Comparison of ENCODE assay signal across 23 cellular contexts in genomic region chr1:28537457-28538199, GRCh38. TPM values are rescaled to one million over a fixed set of nuclear protein-coding genes. Genes with fewer than 3 reads are reported as not detected.
DNase-seq lines count a peak whose midpoint lies in the region; ATAC-seq and TF ChIP-seq lines count a peak whose summit lies in the region.
"Had no signal": no experiment of that assay in that cellular context is flagged by ENCODE, and none has a peak within 500 bp of the region (broad histone marks: within the 10 kb centered on the region; RNA-seq: fewer than 3 reads in every experiment).

No MANE protein-coding gene starts in this region.

- peaks cover 16% of the 10 kb centered on the region; the same call in 1 of the 2 replicates for H3K4me1 ChIP-seq in BLaER1
- H3K4me1 ChIP-seq: right lobe of liver had no signal

- H3K4me3 ChIP-seq in BLaER1 = no peak overlapping the region
- H3K4me3 ChIP-seq: GM12878, right lobe of liver, thoracic aorta had no signal

- peak; percentile 90 for ATAC-seq in left colon
- ATAC-seq in GM21786 (IDR thresholded peaks at IDR 0.05; ENCODE audit: unreplicated experiment) = no peak
- no peak for ATAC-seq in GM19467 (IDR thresholded peaks at IDR 0.05; ENCODE audit: unreplicated experiment)
- ATAC-seq: activated naive CD4-positive, alpha-beta T cell treated with anti-CD3 and anti-CD28 coated beads, Interleukin-2, amount 50 U/mL, for 72 hours; GM12878 had no signal

- POLR2A ChIA-PET in RWPE1 (lab: Yijun Ruan, JAX; ENCODE audit: low non-redundant PET) = no interaction called here

- no peaks in the 10 kb centered on the region for H3K9me3 ChIP-seq in BLaER1
- H3K9me3 ChIP-seq: right lobe of liver, thoracic aorta had no signal

- TF ChIP-seq CTCF in RWPE1 (conservative IDR thresholded peaks at IDR 0.05; ENCODE audit: low read depth) = no peak

- peaks cover 92% of the 10 kb centered on the region for H3K36me3 ChIP-seq in BLaER1
- H3K36me3 ChIP-seq: thoracic aorta had no signal

- no peaks in the 10 kb centered on the region for H3K27me3 ChIP-seq in BLaER1
- H3K27me3 ChIP-seq: right lobe of liver had no signal

- CTCF ChIA-PET in RWPE1 (lab: Yijun Ruan, JAX) = no interaction called here

- DNase-seq in RWPE1 (ENCODE audit: low spot score) = no peak
- peak in 1 of 2 donors; percentile 43 for DNase-seq in left colon
- DNase-seq in posterior cingulate gyrus = peak in 8 of 10 donors; percentile 8 to 89 (median 34)
- DNase-seq in activated naive CD4-positive, alpha-beta T cell treated with Interleukin-2 at 50 U/mL for 16 hours = no peak
- DNase-seq: activated CD4-positive, alpha-beta T cell treated with anti-CD3 and anti-CD28 coated beads for 4 hours; cerebellar nuclear complex; foreskin fibroblast; HCEC 1CT; KG1; MV-4-11; naive B cell; NCI-H187 treated with DMSO at 0.1 percent for 48 hours; NCI-H82; right lobe of liver; T-helper 1 cell had no signal

- no peaks in the 10 kb centered on the region for H4K20me1 ChIP-seq in BLaER1

- H3K27ac ChIP-seq in BLaER1 = peak overlapping the region; percentile 23; the same call in 1 of the 2 replicates
- H3K27ac ChIP-seq in RWPE1 = peak overlapping the region; percentile 52
- H3K27ac ChIP-seq: right lobe of liver, thoracic aorta had no signal

- H3K9ac ChIP-seq in BLaER1 = 0 out of 2 replicates have a peak overlapping the region, but pooled peaks have one; percentile 34

- intact Hi-C loops in left colon (cut with DNase I, micrococcal nuclease) (no loop called here), posterior cingulate gyrus (cut with DNase I) (no loop called here)

- H3K4me2 ChIP-seq in BLaER1 = peak overlapping the region; percentile 17; the same call in 1 of the 2 replicates

RNA-seq across cellular contexts. Expression of gene TRNAU1AP, which starts 15.3 kb away (rescaled TPM):
- total RNA-seq in left colon = 10 to 100 TPM; 14.7 to 18.3 TPM

RNA-seq across cellular contexts. Expression of gene RCC1, which starts 31.8 kb away (rescaled TPM):
- 10 to 100 TPM; 22.1 to 34.8 TPM for total RNA-seq in left colon

RNA-seq across cellular contexts. Expression of gene RAB42, which starts 54.4 kb away (rescaled TPM):
- 1 to 10 TPM; 3.0 to 4.7 TPM for total RNA-seq in left colon
- total RNA-seq: activated T-helper 1 cell treated with anti-CD3 and anti-CD28 coated beads, Interleukin-12 subunit alpha, Interleukin-12 subunit beta, Interleukin-2, Interleukin-4 antibody, amounts not matched to agents 30 ng/mL and 10 ng/mL and 1 ng/mL, durations not matched to agents 14 hours and 24 hours and 36 hours; HT1080 had no signal

Comparison
In these comparisons a context has a peak if more than half of its experiments do, and no peak if none do; other contexts are left out.
1. DNase-seq: peak in posterior cingulate gyrus (8 of 10); none in RWPE1 (single experiment) and activated naive CD4-positive, alpha-beta T cell treated with Interleukin-2 at 50 U/mL for 16 hours (single experiment).